11 cellular contexts compared by ENCODE assay signal in the genomic region with DNA sequence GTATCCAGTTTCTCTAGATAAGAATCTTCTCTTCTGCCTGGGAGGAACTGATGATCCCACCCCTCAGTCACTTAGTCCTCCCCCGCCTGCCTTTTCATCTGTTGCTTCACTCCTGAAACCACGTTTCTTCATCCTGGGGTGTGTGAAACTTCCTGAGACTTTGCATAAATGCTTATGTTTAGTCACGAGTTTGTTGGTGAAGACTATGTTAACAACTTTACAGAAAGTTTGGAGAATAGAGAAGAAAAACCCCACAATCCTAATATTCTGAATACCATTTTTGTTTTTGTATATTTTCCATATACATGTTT. TPM values are rescaled to one million over a fixed set of nuclear protein-coding genes. Genes with fewer than 3 reads are reported as not detected.
DNase-seq lines count a peak whose midpoint lies in the region; ATAC-seq and TF ChIP-seq lines count a peak whose summit lies in the region.
"Had no signal": no experiment of that assay in that cellular context is flagged by ENCODE, and none has a peak within 500 bp of the region (broad histone marks: within the 10 kb centered on the region; RNA-seq: fewer than 3 reads in every experiment).

No MANE protein-coding gene starts in this region.

- TF ChIP-seq CTCF in HL-60 (IDR thresholded peaks at IDR 0.05; ENCODE audit: insufficient read depth, low read length) (no peak), lung (IDR thresholded peaks at IDR 0.05; ENCODE audit: control extremely low read depth, extremely low read depth) (no peak), thyroid gland (IDR thresholded peaks at IDR 0.05) (no peak)

- peak overlapping the region in 2 of 3 donors; percentile 3 to 76 for H3K27ac Mint-ChIP-seq in CD4-positive, CD25-positive, alpha-beta regulatory T cell
- peak overlapping the region; percentile 66 for H3K27ac Mint-ChIP-seq in activated T-helper 17 cell treated with anti-CD3 and anti-CD28 coated beads, Interleukin-2, amount 50 U/mL, for 72 hours

- peaks cover 18% of the 10 kb centered on the region for H3K36me3 ChIP-seq in CD4-positive, CD25-positive, alpha-beta regulatory T cell (ENCODE audit: control insufficient read depth, insufficient read depth, low read length)
- H3K36me3 ChIP-seq in lung (ENCODE audit: control insufficient read depth in 2 of 2, insufficient read depth in 2 of 2, low read length in 2 of 2) (peaks cover 0 to 12% of the 10 kb centered on the region in 2 donors), thyroid gland (peaks cover 0 to 3% of the 10 kb centered on the region in 2 donors)
- H3K36me3 ChIP-seq: thoracic aorta had no signal

- H3K36me3 Mint-ChIP-seq in CD4-positive, CD25-positive, alpha-beta regulatory T cell, result peaks cover 32% of the 10 kb centered on the region
- peaks cover 67% of the 10 kb centered on the region for H3K36me3 Mint-ChIP-seq in activated T-helper 17 cell treated with anti-CD3 and anti-CD28 coated beads, Interleukin-2, amount 50 U/mL, for 72 hours (ENCODE audit: low read depth)

- H3K27me3 ChIP-seq in CD4-positive, CD25-positive, alpha-beta regulatory T cell (ENCODE audit: control insufficient read depth, insufficient read depth, low read length), result no peaks in the 10 kb centered on the region
- H3K27me3 ChIP-seq in HL-60 (ENCODE audit: insufficient read depth, poor library complexity, severe bottlenecking) (no peaks in the 10 kb centered on the region), lung (ENCODE audit: control insufficient read depth, insufficient read depth) (no peaks in the 10 kb centered on the region), thyroid gland (no peaks in the 10 kb centered on the region)
- H3K27me3 ChIP-seq: esophagus muscularis mucosa had no signal

- no peak overlapping the region for H3K4me3 Mint-ChIP-seq in CD4-positive, CD25-positive, alpha-beta regulatory T cell
- peak overlapping the region; percentile 30 for H3K4me3 Mint-ChIP-seq in activated T-helper 17 cell treated with anti-CD3 and anti-CD28 coated beads, Interleukin-2, amount 50 U/mL, for 72 hours

- intact Hi-C loops in thyroid gland (cut with DNase I), result no loop called here

- H3K4me1 Mint-ChIP-seq in CD4-positive, CD25-positive, alpha-beta regulatory T cell, result peaks cover 36 to 64% (median 48%) of the 10 kb centered on the region in 4 donors
- H3K4me1 Mint-ChIP-seq in activated T-helper 17 cell treated with anti-CD3 and anti-CD28 coated beads, Interleukin-2, amount 50 U/mL, for 72 hours, result peaks cover 21% of the 10 kb centered on the region

- H3K9me3 ChIP-seq in CD4-positive, CD25-positive, alpha-beta regulatory T cell (ENCODE audit: control insufficient read depth in 2 of 2, low read length in 2 of 2), result no peaks in the 10 kb centered on the region
- no peaks in the 10 kb centered on the region for H3K9me3 ChIP-seq in lung (ENCODE audit: control insufficient read depth in 2 of 2, insufficient read depth in 1 of 2, low read length in 1 of 2)
- H3K9me3 ChIP-seq in thyroid gland, result no peaks in the 10 kb centered on the region
- H3K9me3 ChIP-seq: esophagus muscularis mucosa, psoas muscle, thoracic aorta had no signal

- WGBS in lung, 2 donors, result 23 to 46% methylated on average over 3 of the region's 3 CpGs
- WGBS in thyroid gland, 2 donors, result 82 to 87% methylated on average over 3 of the region's 3 CpGs

- ATAC-seq in CD4-positive, CD25-positive, alpha-beta regulatory T cell (ENCODE audit: low read depth in 2 of 2), result no peak
- ATAC-seq in activated T-helper 17 cell treated with anti-CD3 and anti-CD28 coated beads, Interleukin-2, amount 50 U/mL, for 72 hours (replicated peaks), result peak; percentile 74
- ATAC-seq in lung (ENCODE audit: insufficient read depth, low FRiP score), result no peak

- no peak overlapping the region for H3K27ac ChIP-seq in CD4-positive, CD25-positive, alpha-beta regulatory T cell (ENCODE audit: insufficient read depth, low read length, poor library complexity, severe bottlenecking)
- H3K27ac ChIP-seq in HL-60 (replicated peaks), result peak overlapping the region; percentile 79
- no peak overlapping the region for H3K27ac ChIP-seq in lung (ENCODE audit: low read depth in 1 of 2, low read length in 1 of 2)
- no peak overlapping the region for H3K27ac ChIP-seq in thyroid gland
- H3K27ac ChIP-seq: esophagus muscularis mucosa, psoas muscle had no signal

- no peak overlapping the region for H3K4me3 ChIP-seq in CD4-positive, CD25-positive, alpha-beta regulatory T cell (ENCODE audit: low read depth, low read length)
- no peak overlapping the region for H3K4me3 ChIP-seq in HL-60 (replicated peaks; ENCODE audit: insufficient read depth, low read length)
- no peak overlapping the region for H3K4me3 ChIP-seq in lung
- H3K4me3 ChIP-seq in thyroid gland (replicated peaks in 1 of 3), result no peak overlapping the region
- H3K4me3 ChIP-seq: esophagus muscularis mucosa, psoas muscle, thoracic aorta had no signal

- peaks cover 4% of the 10 kb centered on the region for H3K27me3 Mint-ChIP-seq in CD4-positive, CD25-positive, alpha-beta regulatory T cell
- H3K27me3 Mint-ChIP-seq in activated T-helper 17 cell treated with anti-CD3 and anti-CD28 coated beads, Interleukin-2, amount 50 U/mL, for 72 hours, result no peaks in the 10 kb centered on the region

- DNase-seq in CD4-positive, CD25-positive, alpha-beta regulatory T cell, result no peak
- DNase-seq in HL-60 (ENCODE audit: low read depth in 1 of 2, low spot score in 1 of 2) (peak; percentile 60 to 93), lung (ENCODE audit: low spot score) (peak; percentile 37), thyroid gland (no peak), mucosa of gallbladder (ENCODE audit: low spot score) (no peak), putamen (ENCODE audit: low spot score) (no peak), NCI-H2196 (lab: John Stamatoyannopoulos, UW; ENCODE audit: unreplicated experiment) (no peak)
- DNase-seq: psoas muscle had no signal

- TF ChIP-seq POLR2A in thyroid gland (IDR thresholded peaks at IDR 0.05), result no peak

- H3K9me3 Mint-ChIP-seq in CD4-positive, CD25-positive, alpha-beta regulatory T cell, result peaks cover 0 to 1% (median 0%) of the 10 kb centered on the region in 7 donors
- no peaks in the 10 kb centered on the region for H3K9me3 Mint-ChIP-seq in activated T-helper 17 cell treated with anti-CD3 and anti-CD28 coated beads, Interleukin-2, amount 50 U/mL, for 72 hours

- H3K4me1 ChIP-seq in CD4-positive, CD25-positive, alpha-beta regulatory T cell (ENCODE audit: control insufficient read depth, insufficient read depth, low read length, poor library complexity, severe bottlenecking), result no peaks in the 10 kb centered on the region
- H3K4me1 ChIP-seq in lung (ENCODE audit: control insufficient read depth in 2 of 2, insufficient read depth in 2 of 2, low read length in 2 of 2) (peaks cover 1 to 27% of the 10 kb centered on the region in 2 donors), thyroid gland (peaks cover 0 to 31% of the 10 kb centered on the region in 2 donors)

RNA-seq across cellular contexts. Expression of gene MARK3, which starts 33.2 kb away (rescaled TPM):
- total RNA-seq in CD4-positive, CD25-positive, alpha-beta regulatory T cell, result 147 TPM
- polyA plus RNA-seq in CD4-positive, CD25-positive, alpha-beta regulatory T cell, result 10 to 100 TPM; 33.5 to 41.6 (median 36.1) TPM
- 10 to 100 TPM; 61.2 to 80.8 TPM for total RNA-seq in activated T-helper 17 cell treated with anti-CD3 and anti-CD28 coated beads, Interleukin-2, amount 50 U/mL, for 72 hours
- total RNA-seq in lung (100 to 1,000 TPM; 103 to 177 TPM), thyroid gland (100 to 1,000 TPM; 105 to 164 (median 114) TPM), mucosa of gallbladder (72.3 TPM)
- polyA plus RNA-seq in lung, result 10 to 100 TPM; 56.2 to 97.9 TPM

Comparison
In these comparisons a context has a peak if more than half of its experiments do, and no peak if none do; other contexts are left out.
1. DNase-seq: peak in HL-60 (2 of 2) and lung (single experiment); none in CD4-positive, CD25-positive, alpha-beta regulatory T cell (0 of 3), thyroid gland (0 of 2), mucosa of gallbladder (single experiment), putamen (single experiment) and NCI-H2196 (single experiment).